ENCODE assay signal across 2 cellular contexts in the genomic region with DNA sequence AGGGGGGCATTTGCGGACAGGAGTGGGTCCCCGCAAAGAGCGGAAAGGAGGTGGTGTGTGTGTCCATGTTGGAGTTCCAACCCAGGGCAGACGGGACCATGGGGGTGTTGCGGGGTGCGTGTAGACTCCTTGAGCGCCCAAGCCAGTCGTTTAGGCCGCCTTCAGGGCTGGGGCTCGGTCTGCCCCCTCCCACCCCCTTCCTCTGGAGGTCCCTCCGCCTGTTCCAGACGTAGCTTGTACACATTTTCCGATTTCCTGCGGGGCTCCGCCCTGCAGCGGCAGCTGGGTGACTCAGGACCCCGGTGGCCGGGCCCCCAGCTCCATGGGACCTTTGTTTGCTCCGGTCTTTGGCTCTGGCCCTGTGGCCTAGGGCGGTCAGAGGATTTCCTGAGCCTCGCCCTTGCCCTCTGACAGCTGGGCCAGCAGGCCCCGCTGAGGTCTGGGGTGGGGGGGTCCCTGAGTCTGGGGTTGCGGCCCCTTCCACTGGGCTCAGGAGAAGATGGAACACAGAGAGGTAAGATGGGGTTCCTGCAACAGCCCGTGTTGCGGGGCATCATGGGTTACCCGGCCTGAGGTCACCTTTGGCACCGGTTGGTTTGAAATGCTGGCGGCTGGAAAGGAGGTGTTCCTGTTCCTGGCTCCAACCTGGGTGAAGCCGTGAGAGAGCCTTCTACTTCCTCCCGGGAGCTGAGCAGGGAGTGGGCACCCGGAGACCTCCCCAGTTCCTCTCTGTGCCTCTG.
A peak's percentile ranks its signal among the peaks of the same experiment; 100 is the strongest.
TF ChIP-seq lines count a peak whose summit lies in the region.

No MANE protein-coding gene starts in this region.

TF ChIP-seq in WTC11, 78 proteins besides CTCF, POLR2A, EP300 and RAD21:
- TF ChIP-seq, protein P1, sequence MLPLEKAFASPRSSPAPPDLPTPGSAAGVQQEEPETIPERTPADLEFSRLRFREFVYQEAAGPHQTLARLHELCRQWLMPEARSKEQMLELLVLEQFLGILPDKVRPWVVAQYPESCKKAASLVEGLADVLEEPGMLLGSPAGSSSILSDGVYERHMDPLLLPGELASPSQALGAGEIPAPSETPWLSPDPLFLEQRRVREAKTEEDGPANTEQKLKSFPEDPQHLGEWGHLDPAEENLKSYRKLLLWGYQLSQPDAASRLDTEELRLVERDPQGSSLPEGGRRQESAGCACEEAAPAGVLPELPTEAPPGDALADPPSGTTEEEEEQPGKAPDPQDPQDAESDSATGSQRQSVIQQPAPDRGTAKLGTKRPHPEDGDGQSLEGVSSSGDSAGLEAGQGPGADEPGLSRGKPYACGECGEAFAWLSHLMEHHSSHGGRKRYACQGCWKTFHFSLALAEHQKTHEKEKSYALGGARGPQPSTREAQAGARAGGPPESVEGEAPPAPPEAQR (CRISPR knock-in tag; IDR thresholded peaks at IDR 0.05) = no peak
- TF ChIP-seq ZNF423 (CRISPR knock-in tag; IDR thresholded peaks at IDR 0.05) (no peak), ZNF121 (CRISPR knock-in tag; IDR thresholded peaks at IDR 0.05) (no peak), NR3C1 (CRISPR knock-in tag; conservative IDR thresholded peaks at IDR 0.05; ENCODE audit: low read depth) (no peak), MYBL2 (CRISPR knock-in tag; IDR thresholded peaks at IDR 0.05) (no peak), ATF1 (CRISPR knock-in tag; IDR thresholded peaks at IDR 0.05) (no peak), NFATC4 (CRISPR knock-in tag; IDR thresholded peaks at IDR 0.05) (no peak), EMX1 (CRISPR knock-in tag; IDR thresholded peaks at IDR 0.05) (no peak), SOX15 (CRISPR knock-in tag; IDR thresholded peaks at IDR 0.05) (no peak)
- TF ChIP-seq, protein P2, sequence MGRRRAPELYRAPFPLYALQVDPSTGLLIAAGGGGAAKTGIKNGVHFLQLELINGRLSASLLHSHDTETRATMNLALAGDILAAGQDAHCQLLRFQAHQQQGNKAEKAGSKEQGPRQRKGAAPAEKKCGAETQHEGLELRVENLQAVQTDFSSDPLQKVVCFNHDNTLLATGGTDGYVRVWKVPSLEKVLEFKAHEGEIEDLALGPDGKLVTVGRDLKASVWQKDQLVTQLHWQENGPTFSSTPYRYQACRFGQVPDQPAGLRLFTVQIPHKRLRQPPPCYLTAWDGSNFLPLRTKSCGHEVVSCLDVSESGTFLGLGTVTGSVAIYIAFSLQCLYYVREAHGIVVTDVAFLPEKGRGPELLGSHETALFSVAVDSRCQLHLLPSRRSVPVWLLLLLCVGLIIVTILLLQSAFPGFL (CRISPR knock-in tag; IDR thresholded peaks at IDR 0.05; ENCODE audit: borderline replicate concordance) = no peak
- TF ChIP-seq, protein P3, sequence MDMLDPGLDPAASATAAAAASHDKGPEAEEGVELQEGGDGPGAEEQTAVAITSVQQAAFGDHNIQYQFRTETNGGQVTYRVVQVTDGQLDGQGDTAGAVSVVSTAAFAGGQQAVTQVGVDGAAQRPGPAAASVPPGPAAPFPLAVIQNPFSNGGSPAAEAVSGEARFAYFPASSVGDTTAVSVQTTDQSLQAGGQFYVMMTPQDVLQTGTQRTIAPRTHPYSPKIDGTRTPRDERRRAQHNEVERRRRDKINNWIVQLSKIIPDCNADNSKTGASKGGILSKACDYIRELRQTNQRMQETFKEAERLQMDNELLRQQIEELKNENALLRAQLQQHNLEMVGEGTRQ (CRISPR knock-in tag; IDR thresholded peaks at IDR 0.05) = no peak
- TF ChIP-seq, protein P4, sequence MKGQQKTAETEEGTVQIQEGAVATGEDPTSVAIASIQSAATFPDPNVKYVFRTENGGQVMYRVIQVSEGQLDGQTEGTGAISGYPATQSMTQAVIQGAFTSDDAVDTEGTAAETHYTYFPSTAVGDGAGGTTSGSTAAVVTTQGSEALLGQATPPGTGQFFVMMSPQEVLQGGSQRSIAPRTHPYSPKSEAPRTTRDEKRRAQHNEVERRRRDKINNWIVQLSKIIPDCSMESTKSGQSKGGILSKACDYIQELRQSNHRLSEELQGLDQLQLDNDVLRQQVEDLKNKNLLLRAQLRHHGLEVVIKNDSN (CRISPR knock-in tag; IDR thresholded peaks at IDR 0.05) = no peak

TF ChIP-seq in HepG2, 621 proteins besides CTCF, POLR2A, EP300 and RAD21:
- TF ChIP-seq ZNF629 (CRISPR knock-in tag; conservative IDR thresholded peaks at IDR 0.05) = peak; percentile 53
- no peak for TF ChIP-seq ZNF776 (CRISPR knock-in tag; IDR thresholded peaks at IDR 0.05)
- TF ChIP-seq SAFB2 (CRISPR knock-in tag; IDR thresholded peaks at IDR 0.05; ENCODE audit: borderline replicate concordance, low read depth) = 0 out of 2 replicates have a peak, but pooled peaks have one; percentile 53
- peak; percentile 52; the same call in 1 of the 2 replicates for TF ChIP-seq ZBTB38 (CRISPR knock-in tag; IDR thresholded peaks at IDR 0.05)
- TF ChIP-seq, protein P5, sequence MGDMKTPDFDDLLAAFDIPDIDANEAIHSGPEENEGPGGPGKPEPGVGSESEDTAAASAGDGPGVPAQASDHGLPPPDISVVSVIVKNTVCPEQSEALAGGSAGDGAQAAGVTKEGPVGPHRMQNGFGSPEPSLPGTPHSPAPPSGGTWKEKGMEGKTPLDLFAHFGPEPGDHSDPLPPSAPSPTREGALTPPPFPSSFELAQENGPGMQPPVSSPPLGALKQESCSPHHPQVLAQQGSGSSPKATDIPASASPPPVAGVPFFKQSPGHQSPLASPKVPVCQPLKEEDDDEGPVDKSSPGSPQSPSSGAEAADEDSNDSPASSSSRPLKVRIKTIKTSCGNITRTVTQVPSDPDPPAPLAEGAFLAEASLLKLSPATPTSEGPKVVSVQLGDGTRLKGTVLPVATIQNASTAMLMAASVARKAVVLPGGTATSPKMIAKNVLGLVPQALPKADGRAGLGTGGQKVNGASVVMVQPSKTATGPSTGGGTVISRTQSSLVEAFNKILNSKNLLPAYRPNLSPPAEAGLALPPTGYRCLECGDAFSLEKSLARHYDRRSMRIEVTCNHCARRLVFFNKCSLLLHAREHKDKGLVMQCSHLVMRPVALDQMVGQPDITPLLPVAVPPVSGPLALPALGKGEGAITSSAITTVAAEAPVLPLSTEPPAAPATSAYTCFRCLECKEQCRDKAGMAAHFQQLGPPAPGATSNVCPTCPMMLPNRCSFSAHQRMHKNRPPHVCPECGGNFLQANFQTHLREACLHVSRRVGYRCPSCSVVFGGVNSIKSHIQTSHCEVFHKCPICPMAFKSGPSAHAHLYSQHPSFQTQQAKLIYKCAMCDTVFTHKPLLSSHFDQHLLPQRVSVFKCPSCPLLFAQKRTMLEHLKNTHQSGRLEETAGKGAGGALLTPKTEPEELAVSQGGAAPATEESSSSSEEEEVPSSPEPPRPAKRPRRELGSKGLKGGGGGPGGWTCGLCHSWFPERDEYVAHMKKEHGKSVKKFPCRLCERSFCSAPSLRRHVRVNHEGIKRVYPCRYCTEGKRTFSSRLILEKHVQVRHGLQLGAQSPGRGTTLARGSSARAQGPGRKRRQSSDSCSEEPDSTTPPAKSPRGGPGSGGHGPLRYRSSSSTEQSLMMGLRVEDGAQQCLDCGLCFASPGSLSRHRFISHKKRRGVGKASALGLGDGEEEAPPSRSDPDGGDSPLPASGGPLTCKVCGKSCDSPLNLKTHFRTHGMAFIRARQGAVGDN (CRISPR knock-in tag; IDR thresholded peaks at IDR 0.05) = 0 out of 2 replicates have a peak, but pooled peaks have one; percentile 1
- no peak for TF ChIP-seq NR2C2 (CRISPR knock-in tag; IDR thresholded peaks at IDR 0.05; ENCODE audit: borderline replicate concordance)
- no peak for TF ChIP-seq ZBTB25 (CRISPR knock-in tag; IDR thresholded peaks at IDR 0.05)
